Comparison of ENCODE assay signal across 29 cellular contexts in genomic region chr10:34113504-34114225, GRCh38.
DNase-seq lines count a peak whose midpoint lies in the region; ATAC-seq, FAIRE-seq and TF ChIP-seq lines count a peak whose summit lies in the region.
"Had no signal": no experiment of that assay in that cellular context is flagged by ENCODE, and none has a peak within 500 bp of the region (broad histone marks: within the 10 kb centered on the region; RNA-seq: fewer than 3 reads in every experiment).

No MANE protein-coding gene starts in this region.

- DNase-seq in DND-41 (no peak), HCT116 (ENCODE audit: low read depth, low spot score) (no peak), K562 (ENCODE audit: extremely low read depth in 1 of 4, low spot score in 3 of 4) (no peak), mesendoderm (peak; percentile 62), tibial artery (no peak), COR-L47 (lab: John Stamatoyannopoulos, UW) (no peak)
- DNase-seq: activated CD8-positive, alpha-beta T cell treated with anti-CD3 and anti-CD28 coated beads for 36 hours; activated gamma-delta T cell treated with Interleukin-2 at 50 U/mL for 16 hours; activated T-cell treated with anti-CD3 and anti-CD28 coated beads for 4 hours; body of pancreas; C1 segment of cervical spinal cord; Caco-2; GF-D8; HFFc6; NCI-H187; NCI-H526; RPMI8226; sigmoid colon; stimulated activated CD4-positive, alpha-beta T cell treated with anti-CD3 and anti-CD28 coated beads, Interleukin-4, amount 100 ng/mL, for 4 hours; stimulated activated naive CD4-positive, alpha-beta T cell; T-helper 1 cell; testis; uterus had no signal

- no peaks in the 10 kb centered on the region for H3K79me1 ChIP-seq in mesendoderm (ENCODE audit: low read length)

- no TSS peak for BruUV-seq in HCT116 (replicated peaks; lab: Mats Ljungman, UMichigan)
- no TSS peak for BruUV-seq in K562 (replicated peaks; lab: Mats Ljungman, UMichigan)

- WGBS in K562 (ENCODE audit: insufficient coverage, low coverage, missing lambda C conversion rate), result 0% methylated on average over 6 of the region's 6 CpGs
- WGBS in mesendoderm (ENCODE audit: extremely low coverage, insufficient coverage, low lambda C conversion rate), result no CpG with 5 or more reads among the region's 6 CpGs

- H3K9me2 ChIP-seq in HCT116 (ENCODE audit: insufficient read depth), result no peaks in the 10 kb centered on the region

- peaks cover 17% of the 10 kb centered on the region for H3K36me3 ChIP-seq in DND-41 (ENCODE audit: insufficient read depth, low read length)
- H3K36me3 ChIP-seq in HCT116 (ENCODE audit: control insufficient read depth in 1 of 2, insufficient read depth in 2 of 2, low read length in 2 of 2), result no peaks in the 10 kb centered on the region
- H3K36me3 ChIP-seq in K562 (ENCODE audit: control insufficient read depth, insufficient read depth, low read length), result no peaks in the 10 kb centered on the region
- no peaks in the 10 kb centered on the region for H3K36me3 ChIP-seq in mesendoderm (ENCODE audit: control insufficient read depth, insufficient read depth, low read length)
- peaks cover 0 to 18% (median 8%) of the 10 kb centered on the region in 3 donors for H3K36me3 ChIP-seq in tibial artery
- H3K36me3 ChIP-seq: neutrophil, prostate gland, SJSA1, uterus had no signal

- ATAC-seq in DND-41 (ENCODE audit: insufficient read depth, low read depth), result peak; percentile 22; the same call in 1 of the 3 replicates
- ATAC-seq in HCT116, result peak; percentile 52; the same call in 1 of the 2 replicates
- no peak for ATAC-seq in K562
- no peak for ATAC-seq in HG02885 (IDR thresholded peaks at IDR 0.05; ENCODE audit: poor library complexity, unreplicated experiment)
- no peak for ATAC-seq in SK-N-SH treated with all-trans-retinoic acid at 6 μM for 48 hours
- ATAC-seq: activated CD8-positive, alpha-beta T cell treated with anti-CD3 and anti-CD28 coated beads for 36 hours; body of pancreas had no signal

- TF ChIP-seq CTCF in DND-41 (IDR thresholded peaks at IDR 0.05; ENCODE audit: borderline replicate concordance, extremely low read depth, low read length, poor library complexity, severe bottlenecking), result no peak
- TF ChIP-seq CTCF in HCT116 (IDR thresholded peaks at IDR 0.05 in 2 of 3, conservative IDR thresholded peaks at IDR 0.05 in 1 of 3; ENCODE audit: borderline replicate concordance in 1 of 3, insufficient read depth in 1 of 3, low read depth in 2 of 3, low read length in 2 of 3), result no peak
- no peak for TF ChIP-seq CTCF in K562 (IDR thresholded peaks at IDR 0.05 in 2 of 3, conservative IDR thresholded peaks at IDR 0.05 in 1 of 3; ENCODE audit: insufficient read depth in 2 of 3, low read depth in 1 of 3, low read length in 3 of 3)
- no peak for TF ChIP-seq CTCF in tibial artery (IDR thresholded peaks at IDR 0.05)

- H4K8ac ChIP-seq in mesendoderm (ENCODE audit: low read depth, low read length), result no peak overlapping the region

- H3K23ac ChIP-seq in mesendoderm (ENCODE audit: low read length), result no peak overlapping the region

- no peak overlapping the region for H3K18ac ChIP-seq in mesendoderm (ENCODE audit: low read length)

- RAD21 ChIA-PET in HCT116 (lab: Charles Lee; ENCODE audit: low non-redundant PET in 1 of 2, low total read pairs in 2 of 2, uncharacterized antibody in 2 of 2, unreplicated experiment in 2 of 2), result no interaction called here

- H3K27me3 ChIP-seq in DND-41 (ENCODE audit: insufficient read depth, low read length, poor library complexity), result no peaks in the 10 kb centered on the region
- H3K27me3 ChIP-seq in HCT116 (ENCODE audit: insufficient read depth, low read length), result no peaks in the 10 kb centered on the region
- H3K27me3 ChIP-seq in K562 (ENCODE audit: control insufficient read depth in 2 of 2, insufficient read depth in 2 of 2, low read length in 2 of 2), result peaks cover 10 to 32% of the 10 kb centered on the region in 2 experiments; a peak in 3 of 5 replicates
- H3K27me3 ChIP-seq in mesendoderm (ENCODE audit: insufficient read depth, low read length, poor library complexity), result no peaks in the 10 kb centered on the region
- H3K27me3 ChIP-seq in tibial artery, result no peaks in the 10 kb centered on the region
- H3K27me3 ChIP-seq: body of pancreas, neutrophil, sigmoid colon, SJSA1, testis, uterus had no signal

- H2AFZ ChIP-seq in DND-41 (ENCODE audit: low read depth, low read length), result no peak overlapping the region
- no peak overlapping the region for H2AFZ ChIP-seq in HCT116 (ENCODE audit: low read depth, low read length, poor library complexity, severe bottlenecking)
- H2AFZ ChIP-seq in K562 (ENCODE audit: low read depth, low read length), result no peak overlapping the region

- H3K27ac ChIP-seq in DND-41 (ENCODE audit: low read length) (no peak overlapping the region), HCT116 (ENCODE audit: low read depth, low read length) (no peak overlapping the region), K562 (ENCODE audit: extremely low read depth, low read depth, low read length) (no peak overlapping the region), mesendoderm (ENCODE audit: low read depth, low read length) (no peak overlapping the region), tibial artery (no peak overlapping the region)
- H3K27ac ChIP-seq: body of pancreas, neutrophil, prostate gland, sigmoid colon, SJSA1, testis, uterus had no signal

- H2BK120ac ChIP-seq in mesendoderm (ENCODE audit: low read depth, low read length), result no peak overlapping the region

- FAIRE-seq in K562 (lab: Jason Lieb, UNC), result no peak
- FAIRE-seq: GM18507 had no signal

- H3K9me1 ChIP-seq in K562 (ENCODE audit: control insufficient read depth, insufficient read depth, low read length), result no peaks in the 10 kb centered on the region

- H3K9me3 ChIP-seq in DND-41 (ENCODE audit: insufficient read depth, low read length, severe bottlenecking), result no peaks in the 10 kb centered on the region
- no peaks in the 10 kb centered on the region for H3K9me3 ChIP-seq in HCT116 (ENCODE audit: control insufficient read depth in 1 of 2, insufficient read depth in 1 of 2, low read depth in 1 of 2, low read length in 2 of 2)
- no peaks in the 10 kb centered on the region for H3K9me3 ChIP-seq in K562 (replicated peaks; ENCODE audit: control insufficient read depth, insufficient read depth, low read depth, low read length)
- H3K9me3 ChIP-seq in tibial artery, result no peaks in the 10 kb centered on the region
- H3K9me3 ChIP-seq: body of pancreas, Caco-2, neutrophil, prostate gland, sigmoid colon, SJSA1, testis, uterus had no signal

- H3K4me2 ChIP-seq in DND-41 (ENCODE audit: insufficient read depth, low read length), result no peak overlapping the region
- no peak overlapping the region for H3K4me2 ChIP-seq in HCT116 (ENCODE audit: low read length)
- no peak overlapping the region for H3K4me2 ChIP-seq in K562 (ENCODE audit: insufficient read depth, low read length)
- H3K4me2 ChIP-seq in mesendoderm (ENCODE audit: low read length), result no peak overlapping the region

- H4K5ac ChIP-seq in mesendoderm (ENCODE audit: low read length), result no peak overlapping the region

- POLR2A ChIA-PET in HCT116 (lab: Charles Lee) (no interaction called here), K562 (lab: Yijun Ruan, JAX) (no interaction called here)

- intact Hi-C loops in HCT116 (cut with micrococcal nuclease), result no loop called here
- intact Hi-C loops in K562 (cut with micrococcal nuclease), result no loop called here
- intact Hi-C loops in tibial artery (cut with DNase I; ENCODE audit: low total_unique reads), result no loop called here

- H2BK5ac ChIP-seq in mesendoderm (ENCODE audit: low read length), result no peak overlapping the region

- no peak overlapping the region for H3K56ac ChIP-seq in mesendoderm (ENCODE audit: low read length)

- TF ChIP-seq RAD21 in HCT116 (IDR thresholded peaks at IDR 0.05; ENCODE audit: low read depth) (no peak), K562 (CRISPR knock-in tag; conservative IDR thresholded peaks at IDR 0.05 in 1 of 2, IDR thresholded peaks at IDR 0.05 in 1 of 2) (no peak)

- H2BK15ac ChIP-seq in mesendoderm (replicated peaks; ENCODE audit: low read depth), result no peak overlapping the region

- H4K20me1 ChIP-seq in DND-41 (ENCODE audit: insufficient read depth, low read length), result no peaks in the 10 kb centered on the region
- H4K20me1 ChIP-seq in HCT116 (ENCODE audit: insufficient read depth), result no peaks in the 10 kb centered on the region
- no peaks in the 10 kb centered on the region for H4K20me1 ChIP-seq in K562 (replicated peaks; ENCODE audit: control insufficient read depth, insufficient read depth, low read length)

- in situ Hi-C loops in K562 (cut with MboI), result no loop called here

- H3K4me3 ChIP-seq in DND-41 (ENCODE audit: low read depth in 1 of 2, low read length in 2 of 2), result no peak overlapping the region
- H3K4me3 ChIP-seq in HCT116 (replicated peaks in 1 of 2; ENCODE audit: low read depth in 1 of 2, low read length in 2 of 2), result no peak overlapping the region
- no peak overlapping the region for H3K4me3 ChIP-seq in K562
- H3K4me3 ChIP-seq in mesendoderm (ENCODE audit: low read length), result no peak overlapping the region
- no peak overlapping the region for H3K4me3 ChIP-seq in tibial artery
- H3K4me3 ChIP-seq: body of pancreas, prostate gland, sigmoid colon, SJSA1, testis, uterus had no signal

- no peak overlapping the region for H2AK5ac ChIP-seq in mesendoderm (ENCODE audit: low read length)

- CTCF ChIA-PET in HCT116 (lab: Charles Lee) (no interaction called here), K562 (lab: Yijun Ruan, JAX; ENCODE audit: low intra/inter-chr PET ratio) (no interaction called here)

- H3K4me1 ChIP-seq in DND-41 (ENCODE audit: insufficient read depth, low read length) (no peaks in the 10 kb centered on the region), HCT116 (ENCODE audit: control insufficient read depth in 1 of 2, insufficient read depth in 2 of 2, low read length in 2 of 2) (peaks cover 0 to 20% of the 10 kb centered on the region in 2 experiments; a peak in 2 of 4 replicates), K562 (replicated peaks in 1 of 2; ENCODE audit: control insufficient read depth in 2 of 2, insufficient read depth in 2 of 2, low read length in 2 of 2) (no peaks in the 10 kb centered on the region), mesendoderm (ENCODE audit: control insufficient read depth, low read depth, low read length) (peaks cover 2% of the 10 kb centered on the region), tibial artery (peaks cover 0 to 13% (median 3%) of the 10 kb centered on the region in 4 donors)
- H3K4me1 ChIP-seq: body of pancreas, Caco-2, prostate gland, uterus had no signal

- TF ChIP-seq POLR2A in HCT116 (IDR thresholded peaks at IDR 0.05; ENCODE audit: borderline replicate concordance, extremely low read depth, insufficient read depth, insufficient read length) (no peak), K562 (conservative IDR thresholded peaks at IDR 0.05) (no peak)

- H3K4ac ChIP-seq in mesendoderm (ENCODE audit: low read depth, low read length), result no peak overlapping the region

- no peaks in the 10 kb centered on the region for H3K79me2 ChIP-seq in DND-41 (ENCODE audit: insufficient read depth, low read length)
- H3K79me2 ChIP-seq in HCT116 (ENCODE audit: insufficient read depth, low read length), result no peaks in the 10 kb centered on the region
- H3K79me2 ChIP-seq in K562 (ENCODE audit: control insufficient read depth, insufficient read depth, low read length), result no peaks in the 10 kb centered on the region
- H3K79me2 ChIP-seq in mesendoderm (ENCODE audit: control insufficient read depth, insufficient read depth, low read length), result no peaks in the 10 kb centered on the region

- H3K9ac ChIP-seq in DND-41 (ENCODE audit: low read depth, low read length), result no peak overlapping the region
- no peak overlapping the region for H3K9ac ChIP-seq in HCT116 (ENCODE audit: low read length)
- H3K9ac ChIP-seq in K562 (ENCODE audit: insufficient read depth in 1 of 2, low read depth in 2 of 2, low read length in 2 of 2), result no peak overlapping the region
- H3K9ac ChIP-seq in mesendoderm (ENCODE audit: low read length), result no peak overlapping the region

- TF ChIP-seq EP300 in K562 (IDR thresholded peaks at IDR 0.05; ENCODE audit: low read length), result no peak

Comparison
In these comparisons a context has a peak if more than half of its experiments do, and no peak if none do; other contexts are left out.
1. ATAC-seq: peak in DND-41 (single experiment) and HCT116 (single experiment); none in K562 (single experiment), HG02885 (single experiment) and SK-N-SH treated with all-trans-retinoic acid at 6 μM for 48 hours (single experiment).